Comparison of ENCODE assay signal across 1 cellular context in the genomic region with DNA sequence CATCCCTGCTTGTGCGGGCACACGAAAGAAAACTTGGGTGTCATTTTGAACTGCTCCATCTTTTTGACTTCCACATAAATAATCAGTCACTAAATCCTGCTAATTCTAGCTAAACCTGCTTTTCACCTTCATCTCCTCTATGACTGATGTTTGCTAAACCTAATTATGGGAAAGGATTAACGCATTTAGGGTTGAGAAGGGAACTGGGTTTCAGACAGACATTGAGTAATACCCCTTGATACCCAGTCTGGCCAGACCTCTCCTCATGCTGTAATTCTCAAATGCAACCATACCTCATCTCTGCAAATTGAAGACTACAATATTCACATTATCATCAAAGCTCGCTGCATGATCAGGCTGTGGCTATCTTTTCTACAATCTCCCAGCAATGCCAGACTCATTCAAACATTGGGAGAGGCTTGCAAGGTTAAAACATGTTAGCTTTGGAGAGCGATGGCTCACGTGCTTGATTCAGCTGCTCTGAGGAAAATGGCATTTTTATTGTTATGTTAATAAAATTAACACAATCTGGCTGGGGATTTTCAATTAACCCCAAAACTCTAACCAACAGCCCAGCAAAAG.
TF ChIP-seq lines count a peak whose summit lies in the region.

No MANE protein-coding gene starts in this region.

TF ChIP-seq in GM12878, 131 proteins besides CTCF, POLR2A, EP300 and RAD21 (continued from another document):
- TF ChIP-seq, protein P1, sequence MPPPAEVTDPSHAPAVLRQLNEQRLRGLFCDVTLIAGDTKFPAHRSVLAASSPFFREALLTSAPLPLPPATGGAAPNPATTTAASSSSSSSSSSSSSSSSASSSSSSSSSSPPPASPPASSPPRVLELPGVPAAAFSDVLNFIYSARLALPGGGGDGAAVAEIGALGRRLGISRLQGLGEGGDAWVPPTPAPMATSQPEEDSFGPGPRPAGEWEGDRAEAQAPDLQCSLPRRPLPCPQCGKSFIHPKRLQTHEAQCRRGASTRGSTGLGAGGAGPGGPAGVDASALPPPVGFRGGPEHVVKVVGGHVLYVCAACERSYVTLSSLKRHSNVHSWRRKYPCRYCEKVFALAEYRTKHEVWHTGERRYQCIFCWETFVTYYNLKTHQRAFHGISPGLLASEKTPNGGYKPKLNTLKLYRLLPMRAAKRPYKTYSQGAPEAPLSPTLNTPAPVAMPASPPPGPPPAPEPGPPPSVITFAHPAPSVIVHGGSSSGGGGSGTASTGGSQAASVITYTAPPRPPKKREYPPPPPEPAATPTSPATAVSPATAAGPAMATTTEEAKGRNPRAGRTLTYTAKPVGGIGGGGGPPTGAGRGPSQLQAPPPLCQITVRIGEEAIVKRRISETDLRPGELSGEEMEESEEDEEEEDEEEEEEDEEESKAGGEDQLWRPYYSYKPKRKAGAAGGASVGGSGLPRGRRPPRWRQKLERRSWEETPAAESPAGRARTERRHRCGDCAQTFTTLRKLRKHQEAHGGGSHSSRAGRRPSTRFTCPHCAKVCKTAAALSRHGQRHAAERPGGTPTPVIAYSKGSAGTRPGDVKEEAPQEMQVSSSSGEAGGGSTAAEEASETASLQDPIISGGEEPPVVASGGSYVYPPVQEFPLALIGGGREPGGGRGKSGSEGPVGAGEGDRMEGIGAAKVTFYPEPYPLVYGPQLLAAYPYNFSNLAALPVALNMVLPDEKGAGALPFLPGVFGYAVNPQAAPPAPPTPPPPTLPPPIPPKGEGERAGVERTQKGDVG (CRISPR knock-in tag; IDR thresholded peaks at IDR 0.05): no peak
